ENCODE assay signal across 13 cellular contexts in the genomic region with DNA sequence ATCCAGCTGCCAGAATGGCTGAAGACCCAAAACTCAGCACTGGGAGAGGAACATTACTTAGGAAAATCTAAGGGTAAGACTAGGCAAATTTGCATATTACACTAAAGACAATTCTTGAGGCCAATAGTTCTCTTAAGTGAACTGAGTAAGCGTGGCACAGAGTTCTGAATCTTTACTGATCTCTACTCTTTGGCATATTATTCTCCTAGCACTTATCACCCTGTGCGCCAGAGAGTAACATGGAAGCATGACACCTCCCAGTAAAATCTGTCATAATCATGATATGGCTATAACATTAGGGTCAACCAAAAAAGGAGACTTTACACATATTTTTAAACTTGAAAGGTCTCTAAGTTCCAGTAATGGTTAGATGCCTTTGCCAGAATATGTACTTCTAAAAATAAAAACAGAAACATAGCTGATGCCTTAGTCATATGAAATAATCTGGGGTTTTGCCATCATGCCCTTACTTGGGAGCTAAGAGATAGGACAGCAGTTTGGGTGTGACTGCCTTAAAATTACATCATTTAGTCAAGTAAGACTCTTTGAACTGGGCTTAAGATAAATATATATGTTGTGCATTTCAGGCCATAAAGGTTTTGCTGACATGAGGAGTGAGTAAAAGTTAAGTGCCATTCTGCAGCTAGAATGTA.
A peak's percentile ranks its signal among the peaks of the same experiment; 100 is the strongest.
DNase-seq lines count a peak whose midpoint lies in the region; ATAC-seq and TF ChIP-seq lines count a peak whose summit lies in the region.
"Had no signal": no experiment of that assay in that cellular context is flagged by ENCODE, and none has a peak within 500 bp of the region (broad histone marks: within the 10 kb centered on the region; RNA-seq: fewer than 3 reads in every experiment).

No MANE protein-coding gene starts in this region.

- POLR2A ChIA-PET in naive thymus-derived CD8-positive, alpha-beta T cell (lab: Charles Lee): no interaction called here

- no peaks in the 10 kb centered on the region for H3K9me3 Mint-ChIP-seq in naive thymus-derived CD8-positive, alpha-beta T cell
- no peaks in the 10 kb centered on the region for H3K9me3 Mint-ChIP-seq in endothelial cell (ENCODE audit: unreplicated experiment)
- H3K9me3 Mint-ChIP-seq: CD8-positive, alpha-beta memory T cell; naive B cell had no signal

- peaks cover 0 to 17% (median 5%) of the 10 kb centered on the region in 3 donors for H3K36me3 Mint-ChIP-seq in naive thymus-derived CD8-positive, alpha-beta T cell
- peaks cover 6% of the 10 kb centered on the region for H3K36me3 Mint-ChIP-seq in endothelial cell (ENCODE audit: low read depth, unreplicated experiment)

- H3K4me3 ChIP-seq in SJSA1 (no peak overlapping the region), fibroblast of the aortic adventitia (ENCODE audit: low read depth, low read length) (no peak overlapping the region), psoas muscle (no peak overlapping the region)

- peak; percentile 87 for DNase-seq in EL
- peak in 1 of 2 experiments; percentile 77 for DNase-seq in SJSA1 (ENCODE audit: low read depth in 1 of 2, low spot score in 2 of 2)
- peak; percentile 96 for DNase-seq in fibroblast of the aortic adventitia (ENCODE audit: low read depth)
- DNase-seq in psoas muscle: no peak
- no peak for DNase-seq in naive thymus-derived CD8-positive, alpha-beta T cell
- DNase-seq in endothelial cell (ENCODE audit: low spot score): no peak
- no peak for DNase-seq in NCI-H146 (lab: John Stamatoyannopoulos, UW)
- DNase-seq in NCI-H446 treated with DMSO at 0.1 percent for 48 hours (lab: John Stamatoyannopoulos, UW): no peak
- DNase-seq: activated CD8-positive, alpha-beta memory T cell treated with anti-CD3 and anti-CD28 coated beads, Interleukin-2, amount 50 U/mL, for 48 hours; CD8-positive, alpha-beta memory T cell; naive B cell; stimulated activated CD4-positive, alpha-beta T cell treated with anti-CD3 and anti-CD28 coated beads, Interleukin-15, amount 100 ng/mL, for 24 hours had no signal

- ATAC-seq in psoas muscle: peak in 3 of 4 donors; percentile 23 to 60 (median 27)
- no peak for ATAC-seq in naive thymus-derived CD8-positive, alpha-beta T cell

- no peaks in the 10 kb centered on the region for H3K27me3 Mint-ChIP-seq in naive thymus-derived CD8-positive, alpha-beta T cell
- H3K27me3 Mint-ChIP-seq in endothelial cell (ENCODE audit: unreplicated experiment): no peaks in the 10 kb centered on the region
- H3K27me3 Mint-ChIP-seq: CD8-positive, alpha-beta memory T cell; naive B cell had no signal

- intact Hi-C loops in psoas muscle (cut with DNase I): no loop called here

- H3K27me3 ChIP-seq in SJSA1 (replicated peaks) (no peaks in the 10 kb centered on the region), psoas muscle (ENCODE audit: insufficient read depth in 3 of 3, low read length in 2 of 3) (no peaks in the 10 kb centered on the region)

- peaks cover 21% of the 10 kb centered on the region for H3K4me1 ChIP-seq in SJSA1 (replicated peaks)
- peaks cover 6% of the 10 kb centered on the region for H3K4me1 ChIP-seq in psoas muscle

- H3K27ac Mint-ChIP-seq in naive thymus-derived CD8-positive, alpha-beta T cell: no peak overlapping the region
- no peak overlapping the region for H3K27ac Mint-ChIP-seq in endothelial cell (ENCODE audit: unreplicated experiment)
- H3K27ac Mint-ChIP-seq: CD8-positive, alpha-beta memory T cell had no signal

- 0 out of 2 replicates have a peak, but pooled peaks cover 2% of the 10 kb centered on the region for H3K9me3 ChIP-seq in SJSA1 (replicated peaks)
- no peaks in the 10 kb centered on the region for H3K9me3 ChIP-seq in psoas muscle

- H3K4me3 Mint-ChIP-seq in naive thymus-derived CD8-positive, alpha-beta T cell: no peak overlapping the region
- no peak overlapping the region for H3K4me3 Mint-ChIP-seq in endothelial cell (ENCODE audit: unreplicated experiment)
- H3K4me3 Mint-ChIP-seq: CD8-positive, alpha-beta memory T cell; naive B cell had no signal

- TF ChIP-seq CTCF in fibroblast of the aortic adventitia (IDR thresholded peaks at IDR 0.05; ENCODE audit: insufficient read depth, low read length) (no peak), psoas muscle (IDR thresholded peaks at IDR 0.05) (no peak), endothelial cell (IDR thresholded peaks at IDR 0.05; ENCODE audit: unreplicated experiment) (no peak)

- H3K27ac ChIP-seq in SJSA1: peak overlapping the region; percentile 79
- H3K27ac ChIP-seq in psoas muscle: no peak overlapping the region
- H3K27ac ChIP-seq: VCaP had no signal

- H3K36me3 ChIP-seq in SJSA1: no peaks in the 10 kb centered on the region
- no peaks in the 10 kb centered on the region for H3K36me3 ChIP-seq in psoas muscle (ENCODE audit: insufficient read depth in 1 of 2, low read depth in 1 of 2)

- H3K4me1 Mint-ChIP-seq in naive thymus-derived CD8-positive, alpha-beta T cell: peaks cover 0 to 10% (median 5%) of the 10 kb centered on the region in 4 donors
- no peaks in the 10 kb centered on the region for H3K4me1 Mint-ChIP-seq in endothelial cell (ENCODE audit: unreplicated experiment)

- WGBS in psoas muscle, 3 donors: 83 to 89% (median 83%) methylated on average over 2 of the region's 2 CpGs

Comparison
In these comparisons a context has a peak if more than half of its experiments do, and no peak if none do; other contexts are left out.
1. DNase-seq: peak in EL (single experiment) and fibroblast of the aortic adventitia (single experiment); none in psoas muscle (0 of 2), naive thymus-derived CD8-positive, alpha-beta T cell (0 of 10), endothelial cell (single experiment), NCI-H146 (single experiment) and NCI-H446 treated with DMSO at 0.1 percent for 48 hours (single experiment).
2. ATAC-seq: peak in psoas muscle (3 of 4); none in naive thymus-derived CD8-positive, alpha-beta T cell (0 of 2).